In genomic region chr11:86162257-86162656, GRCh38 we compare ENCODE assay signal across 9 cellular contexts.
A peak's percentile ranks its signal among the peaks of the same experiment; 100 is the strongest.
DNase-seq lines count a peak whose midpoint lies in the region; ATAC-seq and TF ChIP-seq lines count a peak whose summit lies in the region.
"Had no signal": no experiment of that assay in that cellular context is flagged by ENCODE, and none has a peak within 500 bp of the region (broad histone marks: within the 10 kb centered on the region; RNA-seq: fewer than 3 reads in every experiment).

No MANE protein-coding gene starts in this region.

- H3K4me3 Mint-ChIP-seq in Calu3 (ENCODE audit: low read depth, unreplicated experiment) = no peak overlapping the region

- no peak for TF ChIP-seq CTCF in RWPE2 (IDR thresholded peaks at IDR 0.05; ENCODE audit: poor library complexity, severe bottlenecking)
- TF ChIP-seq CTCF in fibroblast of pulmonary artery (IDR thresholded peaks at IDR 0.05; ENCODE audit: low read length, missing control alignments) = no peak
- TF ChIP-seq CTCF in Calu3 (IDR thresholded peaks at IDR 0.05; ENCODE audit: unreplicated experiment) = no peak

- H3K4me1 Mint-ChIP-seq in Calu3 (ENCODE audit: low read depth, unreplicated experiment) = peaks cover 23% of the 10 kb centered on the region

- intact Hi-C loops in Calu3 (cut with micrococcal nuclease; ENCODE audit: unreplicated experiment) = no loop called here

- no peaks in the 10 kb centered on the region for H3K36me3 ChIP-seq in RWPE2 (ENCODE audit: low read depth)

- H3K27me3 Mint-ChIP-seq in Calu3 (ENCODE audit: unreplicated experiment) = no peaks in the 10 kb centered on the region

- H3K4me3 ChIP-seq in RWPE2 (ENCODE audit: severe bottlenecking) = no peak overlapping the region
- no peak overlapping the region for H3K4me3 ChIP-seq in fibroblast of pulmonary artery (replicated peaks; ENCODE audit: low read depth, low read length)

- no peaks in the 10 kb centered on the region for H3K9me3 Mint-ChIP-seq in Calu3 (ENCODE audit: low read depth, unreplicated experiment)

- ATAC-seq in RWPE2 (ENCODE audit: low read depth) (peak; percentile 54), HG03280 (IDR thresholded peaks at IDR 0.05; ENCODE audit: unreplicated experiment) (no peak), GM18511 (IDR thresholded peaks at IDR 0.05; ENCODE audit: unreplicated experiment) (no peak)

- H3K36me3 Mint-ChIP-seq in Calu3 (ENCODE audit: insufficient read depth, unreplicated experiment) = peaks cover 6% of the 10 kb centered on the region

- no peaks in the 10 kb centered on the region for H3K27me3 ChIP-seq in RWPE2 (ENCODE audit: insufficient read depth, poor library complexity, severe bottlenecking)

- peak overlapping the region; percentile 80 for H3K27ac ChIP-seq in RWPE2 (ENCODE audit: poor library complexity, severe bottlenecking)

- H3K9me3 ChIP-seq in RWPE2 (ENCODE audit: severe bottlenecking) = no peaks in the 10 kb centered on the region

- CTCF ChIA-PET in Calu3 (lab: Charles Lee) = no interaction called here

- peaks cover 27% of the 10 kb centered on the region for H3K4me1 ChIP-seq in RWPE2 (ENCODE audit: insufficient read depth, poor library complexity, severe bottlenecking)

- DNase-seq in EL (peak; percentile 92), RWPE2 (ENCODE audit: low spot score) (no peak), fibroblast of pulmonary artery (ENCODE audit: low read depth) (peak; percentile 83), renal cortical epithelial cell (ENCODE audit: low read depth) (peak; percentile 74), NCI-H510A (lab: John Stamatoyannopoulos, UW) (no peak), Calu3 (no peak)
- DNase-seq: NCI-H1105 treated with DMSO at 0.1 percent for 48 hours had no signal

- no TSS peak for BruUV-seq in Calu3 (replicated peaks; lab: Mats Ljungman, UMichigan)

- H3K27ac Mint-ChIP-seq in Calu3 (ENCODE audit: unreplicated experiment) = no peak overlapping the region

Comparison
In these comparisons a context has a peak if more than half of its experiments do, and no peak if none do; other contexts are left out.
1. DNase-seq: peak in EL (single experiment), fibroblast of pulmonary artery (single experiment) and renal cortical epithelial cell (single experiment); none in RWPE2 (single experiment), NCI-H510A (single experiment) and Calu3 (single experiment).